ENCODE assay signal across 1 cellular context in the genomic region with DNA sequence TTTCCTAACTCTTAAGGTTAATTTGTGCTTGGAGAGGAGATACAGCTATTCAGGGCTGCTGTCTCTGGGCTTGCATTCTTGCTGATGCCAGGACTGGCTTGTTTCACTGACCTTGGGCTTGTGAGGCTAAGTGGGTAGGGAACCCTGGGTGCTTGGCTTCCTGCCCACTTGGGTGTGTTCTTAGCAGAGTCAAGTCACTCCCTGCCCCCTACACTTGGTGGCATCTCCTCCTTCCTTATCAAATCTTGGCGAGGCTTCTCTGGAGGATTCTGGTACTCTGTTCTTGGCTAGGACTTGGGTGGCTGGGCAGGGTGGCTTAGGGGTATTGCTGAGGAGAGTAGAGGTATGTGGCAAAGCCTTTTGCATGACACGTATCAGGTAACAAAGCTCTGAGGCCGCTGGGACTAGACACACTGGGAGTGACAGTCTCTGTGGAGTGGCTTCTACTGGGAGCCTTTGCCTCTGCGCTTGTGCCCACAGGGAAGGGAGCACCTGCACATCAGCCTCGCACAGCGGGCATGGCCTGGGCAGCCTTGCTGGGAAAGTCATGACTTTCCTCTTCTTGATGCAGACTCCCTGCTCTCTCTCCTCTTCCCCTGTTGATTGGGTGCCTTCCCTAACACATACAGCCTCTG.
TF ChIP-seq lines count a peak whose summit lies in the region.

No MANE protein-coding gene starts in this region.

TF ChIP-seq in HepG2, 621 proteins besides CTCF, POLR2A, EP300 and RAD21 (continued from another document):
- TF ChIP-seq ZMYM4 (CRISPR knock-in tag; IDR thresholded peaks at IDR 0.05) (no peak), HOXD1 (CRISPR knock-in tag; IDR thresholded peaks at IDR 0.05) (no peak), PHB2 (IDR thresholded peaks at IDR 0.05; ENCODE audit: partially characterized antibody) (no peak), ZNF772 (CRISPR knock-in tag; IDR thresholded peaks at IDR 0.05) (no peak)
- TF ChIP-seq, protein P1, sequence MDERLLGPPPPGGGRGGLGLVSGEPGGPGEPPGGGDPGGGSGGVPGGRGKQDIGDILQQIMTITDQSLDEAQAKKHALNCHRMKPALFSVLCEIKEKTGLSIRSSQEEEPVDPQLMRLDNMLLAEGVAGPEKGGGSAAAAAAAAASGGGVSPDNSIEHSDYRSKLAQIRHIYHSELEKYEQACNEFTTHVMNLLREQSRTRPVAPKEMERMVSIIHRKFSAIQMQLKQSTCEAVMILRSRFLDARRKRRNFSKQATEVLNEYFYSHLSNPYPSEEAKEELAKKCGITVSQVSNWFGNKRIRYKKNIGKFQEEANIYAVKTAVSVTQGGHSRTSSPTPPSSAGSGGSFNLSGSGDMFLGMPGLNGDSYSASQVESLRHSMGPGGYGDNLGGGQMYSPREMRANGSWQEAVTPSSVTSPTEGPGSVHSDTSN (CRISPR knock-in tag; IDR thresholded peaks at IDR 0.05) = no peak
- TF ChIP-seq, protein P2, sequence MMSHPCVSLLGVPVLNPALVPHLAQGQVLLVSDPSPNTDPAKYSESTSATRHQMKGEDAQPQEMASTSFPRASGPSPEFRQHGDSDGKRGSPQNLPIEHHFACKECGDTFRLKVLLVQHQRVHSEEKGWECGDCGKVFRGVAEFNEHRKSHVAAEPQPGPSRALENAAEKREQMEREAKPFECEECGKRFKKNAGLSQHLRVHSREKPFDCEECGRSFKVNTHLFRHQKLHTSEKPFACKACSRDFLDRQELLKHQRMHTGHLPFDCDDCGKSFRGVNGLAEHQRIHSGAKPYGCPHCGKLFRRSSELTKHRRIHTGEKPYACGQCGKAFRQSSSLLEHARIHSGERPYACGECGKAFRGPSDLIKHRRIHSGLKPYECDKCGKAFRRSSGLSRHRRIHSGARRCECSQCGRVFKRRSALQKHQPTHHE (CRISPR knock-in tag; IDR thresholded peaks at IDR 0.05; ENCODE audit: borderline replicate concordance) = no peak
